In genomic region chr19:17404621-17405249, GRCh38 we compare ENCODE assay signal across 8 cellular contexts. TPM values are rescaled to one million over a fixed set of nuclear protein-coding genes. Genes with fewer than 3 reads are reported as not detected.
A peak's percentile ranks its signal among the peaks of the same experiment; 100 is the strongest.
DNase-seq lines count a peak whose midpoint lies in the region; ATAC-seq and TF ChIP-seq lines count a peak whose summit lies in the region.

No MANE protein-coding gene starts in this region.

- peak overlapping the region; percentile 89 for H3K4me3 Mint-ChIP-seq in central memory CD8-positive, alpha-beta T cell

- intact Hi-C loops in ovary (cut with DNase I) = no loop called here

- no peaks in the 10 kb centered on the region for H3K36me3 ChIP-seq in ovary

- peaks cover 44% of the 10 kb centered on the region for H3K4me1 Mint-ChIP-seq in central memory CD8-positive, alpha-beta T cell

- no peak for TF ChIP-seq EP300 in ovary (IDR thresholded peaks at IDR 0.05)

- H3K27me3 ChIP-seq in ovary = no peaks in the 10 kb centered on the region

- no peak for TF ChIP-seq POLR2A in ovary (IDR thresholded peaks at IDR 0.05)

- H3K9me3 ChIP-seq in ovary = no peaks in the 10 kb centered on the region

- DNase-seq in central memory CD8-positive, alpha-beta T cell (ENCODE audit: low spot score in 2 of 2) = no peak
- DNase-seq in ovary = no peak
- no peak for DNase-seq in NOMO-1 treated with dmso at 0.1 percent for 144 hours (lab: John Stamatoyannopoulos, UW; ENCODE audit: unreplicated experiment)
- no peak for DNase-seq in G401 (ENCODE audit: low spot score)
- no peak for DNase-seq in T1000 (lab: John Stamatoyannopoulos, UW)
- DNase-seq in activated gamma-delta T cell treated with Interleukin-2 at 50 U/mL for 16 hours = no peak

- peaks cover 27% of the 10 kb centered on the region for H3K36me3 Mint-ChIP-seq in central memory CD8-positive, alpha-beta T cell (ENCODE audit: insufficient read depth)

- H3K4me1 ChIP-seq in ovary (ENCODE audit: insufficient read depth) = peaks cover 17% of the 10 kb centered on the region

- no peaks in the 10 kb centered on the region for H3K27me3 Mint-ChIP-seq in central memory CD8-positive, alpha-beta T cell

- WGBS in ovary, 3 donors = 1 to 17% (median 6%) methylated on average over 7 of the region's 7 CpGs

- ATAC-seq in GM18498 (IDR thresholded peaks at IDR 0.05; ENCODE audit: unreplicated experiment) (peak; percentile 16), HG03378 (IDR thresholded peaks at IDR 0.05; ENCODE audit: unreplicated experiment) (peak; percentile 23)
- ATAC-seq in central memory CD8-positive, alpha-beta T cell (replicated peaks; ENCODE audit: extremely low read depth, poor library complexity, severe bottlenecking) = no peak

- in situ Hi-C loops in G401 (cut with HindIII; ENCODE audit: low sequenced_read_pairs) = no loop called here

- H3K4me3 ChIP-seq in ovary = peak overlapping the region; percentile 57

- TF ChIP-seq CTCF in ovary (IDR thresholded peaks at IDR 0.05) = no peak

- peak overlapping the region; percentile 87 to 97 for H3K27ac ChIP-seq in ovary

- no peaks in the 10 kb centered on the region for H3K9me3 Mint-ChIP-seq in central memory CD8-positive, alpha-beta T cell

- peak overlapping the region; percentile 89 for H3K27ac Mint-ChIP-seq in central memory CD8-positive, alpha-beta T cell (ENCODE audit: low read depth)

RNA-seq across cellular contexts. Expression of gene BST2, which starts 0.7 kb away (rescaled TPM):
- total RNA-seq in ovary = 100 to 1,000 TPM; 400 to 715 (median 557) TPM
- 100 to 1,000 TPM; 207 to 760 TPM for polyA plus RNA-seq in ovary
- total RNA-seq in G401 (2014; rRNA removed; shearing (Covaris generic)) = 174 and 187 TPM in 2 replicates

RNA-seq across cellular contexts. Expression of gene CCDC194, which starts 10.7 kb away (rescaled TPM):
- 10 to 100 TPM in 1 of 7 donors, 1 to 10 TPM in 5, under 1 TPM in 1; 0.69 to 13.6 (median 6.1) TPM for total RNA-seq in ovary
- polyA plus RNA-seq in ovary = 1 to 10 TPM; 1.2 to 1.8 TPM
- total RNA-seq in G401 (2014; rRNA removed; shearing (Covaris generic)) = 0.71 and 1.8 TPM in 2 replicates

RNA-seq across cellular contexts. Expression of gene MVB12A, which starts 15.1 kb away (rescaled TPM):
- 10 to 100 TPM; 54.4 to 90.4 (median 81.4) TPM for total RNA-seq in ovary
- 10 to 100 TPM in 1 of 2 donors, 1 to 10 TPM in 1; 7.6 to 77.8 TPM for polyA plus RNA-seq in ovary
- total RNA-seq in G401 (2014; rRNA removed; shearing (Covaris generic)) = 76.7 and 112 TPM in 2 replicates

RNA-seq across cellular contexts. Expression of gene PLVAP, which starts 27.6 kb away (rescaled TPM):
- total RNA-seq in ovary = 10 to 100 TPM in 2 of 7 donors, 1 to 10 TPM in 5; 2.0 to 22.7 (median 8.3) TPM
- polyA plus RNA-seq in ovary = 10 to 100 TPM in 1 of 2 donors, 1 to 10 TPM in 1; 2.7 to 15.0 TPM
- not detected in 2 replicates for total RNA-seq in G401 (2014; rRNA removed; shearing (Covaris generic))

RNA-seq across cellular contexts. Expression of gene TMEM221, which starts 43.7 kb away (rescaled TPM):
- 10 to 100 TPM in 2 of 7 donors, 1 to 10 TPM in 5; 1.4 to 14.1 (median 7.5) TPM for total RNA-seq in ovary
- polyA plus RNA-seq in ovary = 1 to 10 TPM; 2.5 to 3.2 TPM
- total RNA-seq in G401 (2014; rRNA removed; shearing (Covaris generic)) = 0.49 and 1.6 TPM in 2 replicates
